Comparison of ENCODE assay signal across 22 cellular contexts in genomic region chr18:74630804-74631203, GRCh38. TPM values are rescaled to one million over a fixed set of nuclear protein-coding genes. Genes with fewer than 3 reads are reported as not detected.
DNase-seq lines count a peak whose midpoint lies in the region; ATAC-seq and TF ChIP-seq lines count a peak whose summit lies in the region.
"Had no signal": no experiment of that assay in that cellular context is flagged by ENCODE, and none has a peak within 500 bp of the region (broad histone marks: within the 10 kb centered on the region; RNA-seq: fewer than 3 reads in every experiment).

No MANE protein-coding gene starts in this region.

- CTCF ChIA-PET in activated CD4-positive, alpha-beta T cell treated with anti-CD3 and anti-CD28 coated beads, Interleukin-2, amount 10 ng/mL, durations not matched to agents 7 days and 5 days (lab: Charles Lee), result no interaction called here
- CTCF ChIA-PET in CD4-positive, alpha-beta memory T cell (lab: Charles Lee; ENCODE audit: partially characterized antibody), result interaction anchor here (1.8 to 3.2 kb wide), 2 partner anchors 7 to 33 kb away, joined by 10 to 15 read pairs; partner anchors contain the start of gene ZNF407
- CTCF ChIA-PET in activated CD8-positive, alpha-beta T cell treated with anti-CD3 and anti-CD28 coated beads for 36 hours (lab: Charles Lee), result no interaction called here

- peaks cover 34% of the 10 kb centered on the region for H3K36me3 Mint-ChIP-seq in activated CD4-positive, alpha-beta T cell treated with anti-CD3 and anti-CD28 coated beads, Interleukin-2, amount 10 ng/mL, durations not matched to agents 7 days and 5 days (ENCODE audit: low read depth)
- peaks cover 22 to 29% of the 10 kb centered on the region in 2 donors for H3K36me3 Mint-ChIP-seq in CD4-positive, alpha-beta memory T cell
- H3K36me3 Mint-ChIP-seq in activated CD8-positive, alpha-beta T cell treated with anti-CD3 and anti-CD28 coated beads for 36 hours (ENCODE audit: low read depth), result peaks cover 35% of the 10 kb centered on the region
- H3K36me3 Mint-ChIP-seq in naive thymus-derived CD8-positive, alpha-beta T cell, result peaks cover 0 to 20% (median 15%) of the 10 kb centered on the region in 3 donors

- no peaks in the 10 kb centered on the region for H3K9me3 Mint-ChIP-seq in activated CD4-positive, alpha-beta T cell treated with anti-CD3 and anti-CD28 coated beads, Interleukin-2, amount 10 ng/mL, durations not matched to agents 7 days and 5 days
- H3K9me3 Mint-ChIP-seq in CD4-positive, alpha-beta memory T cell, result no peaks in the 10 kb centered on the region
- peaks cover 2% of the 10 kb centered on the region for H3K9me3 Mint-ChIP-seq in activated CD8-positive, alpha-beta T cell treated with anti-CD3 and anti-CD28 coated beads for 36 hours
- no peaks in the 10 kb centered on the region for H3K9me3 Mint-ChIP-seq in naive thymus-derived CD8-positive, alpha-beta T cell

- intact Hi-C loops in CD4-positive, alpha-beta memory T cell (cut with micrococcal nuclease), result loop anchor here (2.0 kb wide), 1 partner anchor 32 kb away; no protein-coding TSS in a partner anchor
- intact Hi-C loops in activated CD8-positive, alpha-beta T cell treated with anti-CD3 and anti-CD28 coated beads for 36 hours (cut with micrococcal nuclease), result no loop called here

- H3K27me3 ChIP-seq in CD4-positive, alpha-beta memory T cell (ENCODE audit: insufficient read depth, low read length), result no peaks in the 10 kb centered on the region
- H3K27me3 ChIP-seq: brain microvascular endothelial cell, foreskin keratinocyte had no signal

- no peak for DNase-seq in activated CD4-positive, alpha-beta T cell treated with anti-CD3 and anti-CD28 coated beads, Interleukin-2, amount 10 ng/mL, durations not matched to agents 7 days and 5 days
- DNase-seq in activated CD4-positive, alpha-beta T cell treated with anti-CD3 and anti-CD28 coated beads, Interleukin-2, amount 50 U/mL, for 1 hour, result no peak
- DNase-seq in CD4-positive, alpha-beta memory T cell, result no peak
- DNase-seq in activated CD8-positive, alpha-beta T cell treated with anti-CD3 and anti-CD28 coated beads for 36 hours, result no peak
- DNase-seq in naive thymus-derived CD8-positive, alpha-beta T cell, result no peak
- no peak for DNase-seq in HPDE6-E6E7 (ENCODE audit: extremely low spot score)
- no peak for DNase-seq in effector CD4-positive, alpha-beta T cell
- DNase-seq in NCI-H748 (lab: John Stamatoyannopoulos, UW; ENCODE audit: unreplicated experiment), result no peak
- DNase-seq: activated CD4-positive, alpha-beta T cell treated with anti-CD3 and anti-CD28 coated beads, Interleukin-2, amount 50 U/mL, for 4 hours; activated T-cell treated with anti-CD3 and anti-CD28 coated beads, Interleukin-2, amount 50 U/mL, for 48 hours; effector memory CD4-positive, alpha-beta T cell; foreskin keratinocyte; left colon; NCI-H1105 treated with DMSO at 0.1 percent for 48 hours; NCI-H2029; NCI-H226; NCI-H774; nucleus accumbens had no signal

- no peak for TF ChIP-seq CTCF in activated CD8-positive, alpha-beta T cell treated with anti-CD3 and anti-CD28 coated beads for 36 hours (IDR thresholded peaks at IDR 0.05)

- ATAC-seq in activated CD8-positive, alpha-beta T cell treated with anti-CD3 and anti-CD28 coated beads for 36 hours, result no peak
- no peak for ATAC-seq in naive thymus-derived CD8-positive, alpha-beta T cell
- ATAC-seq: A549, foreskin keratinocyte, GM12878, left colon had no signal

- peak overlapping the region; percentile 97 for H3K27ac Mint-ChIP-seq in activated CD4-positive, alpha-beta T cell treated with anti-CD3 and anti-CD28 coated beads, Interleukin-2, amount 10 ng/mL, durations not matched to agents 7 days and 5 days
- H3K27ac Mint-ChIP-seq in CD4-positive, alpha-beta memory T cell, result peak overlapping the region; percentile 73 to 97 (median 93)
- peak overlapping the region; percentile 95 for H3K27ac Mint-ChIP-seq in activated CD8-positive, alpha-beta T cell treated with anti-CD3 and anti-CD28 coated beads for 36 hours
- peak overlapping the region; percentile 92 to 97 (median 94) for H3K27ac Mint-ChIP-seq in naive thymus-derived CD8-positive, alpha-beta T cell

- no peaks in the 10 kb centered on the region for H3K27me3 Mint-ChIP-seq in activated CD4-positive, alpha-beta T cell treated with anti-CD3 and anti-CD28 coated beads, Interleukin-2, amount 10 ng/mL, durations not matched to agents 7 days and 5 days
- H3K27me3 Mint-ChIP-seq in CD4-positive, alpha-beta memory T cell, result no peaks in the 10 kb centered on the region
- H3K27me3 Mint-ChIP-seq in activated CD8-positive, alpha-beta T cell treated with anti-CD3 and anti-CD28 coated beads for 36 hours, result no peaks in the 10 kb centered on the region
- no peaks in the 10 kb centered on the region for H3K27me3 Mint-ChIP-seq in naive thymus-derived CD8-positive, alpha-beta T cell

- POLR2A ChIA-PET in activated CD4-positive, alpha-beta T cell treated with anti-CD3 and anti-CD28 coated beads, Interleukin-2, amount 10 ng/mL, durations not matched to agents 7 days and 5 days (lab: Charles Lee), result no interaction called here
- POLR2A ChIA-PET in CD4-positive, alpha-beta memory T cell (lab: Charles Lee; ENCODE audit: partially characterized antibody), result interaction anchor here (0.9 to 5.2 kb wide), 5 partner anchors 27 to 580 kb away, joined by 3 to 56 read pairs (median 4); partner anchors contain the start of genes PTGR3, TSHZ1 and ZNF407
- POLR2A ChIA-PET in activated CD8-positive, alpha-beta T cell treated with anti-CD3 and anti-CD28 coated beads for 36 hours (lab: Charles Lee), result no interaction called here
- POLR2A ChIA-PET in naive thymus-derived CD8-positive, alpha-beta T cell (lab: Charles Lee), result interaction anchor here (1.3 to 8.3 kb wide), 2 partner anchors 34 to 440 kb away, joined by 5 to 64 read pairs; partner anchors contain the start of gene ZNF407

- peak overlapping the region; percentile 5 for H3K4me3 Mint-ChIP-seq in activated CD4-positive, alpha-beta T cell treated with anti-CD3 and anti-CD28 coated beads, Interleukin-2, amount 10 ng/mL, durations not matched to agents 7 days and 5 days
- H3K4me3 Mint-ChIP-seq in CD4-positive, alpha-beta memory T cell, result peak overlapping the region in 7 of 8 donors; percentile 62 to 90 (median 84)
- H3K4me3 Mint-ChIP-seq in activated CD8-positive, alpha-beta T cell treated with anti-CD3 and anti-CD28 coated beads for 36 hours, result peak overlapping the region; percentile 70
- peak overlapping the region in 9 of 10 donors; percentile 22 to 93 (median 87) for H3K4me3 Mint-ChIP-seq in naive thymus-derived CD8-positive, alpha-beta T cell

- peaks cover 44% of the 10 kb centered on the region for H3K4me1 ChIP-seq in CD4-positive, alpha-beta memory T cell (ENCODE audit: insufficient read depth, low read length)
- H3K4me1 ChIP-seq: A549 had no signal

- peaks cover 50% of the 10 kb centered on the region for H3K4me1 Mint-ChIP-seq in activated CD4-positive, alpha-beta T cell treated with anti-CD3 and anti-CD28 coated beads, Interleukin-2, amount 10 ng/mL, durations not matched to agents 7 days and 5 days
- peaks cover 33 to 50% (median 48%) of the 10 kb centered on the region in 4 donors for H3K4me1 Mint-ChIP-seq in CD4-positive, alpha-beta memory T cell
- H3K4me1 Mint-ChIP-seq in activated CD8-positive, alpha-beta T cell treated with anti-CD3 and anti-CD28 coated beads for 36 hours (ENCODE audit: low read depth), result peaks cover 37% of the 10 kb centered on the region
- H3K4me1 Mint-ChIP-seq in naive thymus-derived CD8-positive, alpha-beta T cell, result peaks cover 39 to 65% (median 48%) of the 10 kb centered on the region in 4 donors

- no peaks in the 10 kb centered on the region for H3K9me3 ChIP-seq in CD4-positive, alpha-beta memory T cell (ENCODE audit: control insufficient read depth in 1 of 2, low read length in 2 of 2)
- H3K9me3 ChIP-seq: A549 had no signal

- no peaks in the 10 kb centered on the region for H3K36me3 ChIP-seq in CD4-positive, alpha-beta memory T cell (ENCODE audit: insufficient read depth, low read length)

- H3K27ac ChIP-seq in CD4-positive, alpha-beta memory T cell (ENCODE audit: low read depth, low read length), result peak overlapping the region; percentile 35
- H3K27ac ChIP-seq: A549, brain microvascular endothelial cell, foreskin keratinocyte, VCaP had no signal

- H3K4me3 ChIP-seq in CD4-positive, alpha-beta memory T cell (ENCODE audit: low read length in 2 of 2), result no peak overlapping the region
- H3K4me3 ChIP-seq: A549, GM12878 had no signal

RNA-seq across cellular contexts. Expression of gene ZNF407, which starts 33.1 kb away (rescaled TPM):
- total RNA-seq in activated CD4-positive, alpha-beta T cell treated with anti-CD3 and anti-CD28 coated beads, Interleukin-2, amount 10 ng/mL, durations not matched to agents 7 days and 5 days, result 10 to 100 TPM; 19.3 TPM
- total RNA-seq in CD4-positive, alpha-beta memory T cell, result 10 to 100 TPM; 25.8 to 26.9 TPM
- 1 to 10 TPM; 1.8 to 4.9 TPM for polyA plus RNA-seq in CD4-positive, alpha-beta memory T cell
- total RNA-seq in activated CD8-positive, alpha-beta T cell treated with anti-CD3 and anti-CD28 coated beads for 36 hours, result 10 to 100 TPM in 1 of 2 experiments, 1 to 10 TPM in 1; 9.9 to 10.8 TPM
- total RNA-seq in naive thymus-derived CD8-positive, alpha-beta T cell, result 10 to 100 TPM; 26.7 to 26.8 TPM
- polyA plus RNA-seq in naive thymus-derived CD8-positive, alpha-beta T cell, result 1 to 10 TPM; 5.0 to 6.0 (median 5.6) TPM

Comparison
In these comparisons a context has a peak if more than half of its experiments do, and no peak if none do; other contexts are left out.
1. H3K4me3 Mint-ChIP-seq: peak in every context shown above with its lines; median percentile 87 in naive thymus-derived CD8-positive, alpha-beta T cell; 84 in CD4-positive, alpha-beta memory T cell; 70 in activated CD8-positive, alpha-beta T cell treated with anti-CD3 and anti-CD28 coated beads for 36 hours; 5 in activated CD4-positive, alpha-beta T cell treated with anti-CD3 and anti-CD28 coated beads, Interleukin-2, amount 10 ng/mL, durations not matched to agents 7 days and 5 days.
2. POLR2A ChIA-PET loops: an anchor here in CD4-positive, alpha-beta memory T cell (0.9 to 5.2 kb wide) and naive thymus-derived CD8-positive, alpha-beta T cell (1.3 to 8.3 kb wide); none called in activated CD4-positive, alpha-beta T cell treated with anti-CD3 and anti-CD28 coated beads, Interleukin-2, amount 10 ng/mL, durations not matched to agents 7 days and 5 days and activated CD8-positive, alpha-beta T cell treated with anti-CD3 and anti-CD28 coated beads for 36 hours.